In the genomic region with DNA sequence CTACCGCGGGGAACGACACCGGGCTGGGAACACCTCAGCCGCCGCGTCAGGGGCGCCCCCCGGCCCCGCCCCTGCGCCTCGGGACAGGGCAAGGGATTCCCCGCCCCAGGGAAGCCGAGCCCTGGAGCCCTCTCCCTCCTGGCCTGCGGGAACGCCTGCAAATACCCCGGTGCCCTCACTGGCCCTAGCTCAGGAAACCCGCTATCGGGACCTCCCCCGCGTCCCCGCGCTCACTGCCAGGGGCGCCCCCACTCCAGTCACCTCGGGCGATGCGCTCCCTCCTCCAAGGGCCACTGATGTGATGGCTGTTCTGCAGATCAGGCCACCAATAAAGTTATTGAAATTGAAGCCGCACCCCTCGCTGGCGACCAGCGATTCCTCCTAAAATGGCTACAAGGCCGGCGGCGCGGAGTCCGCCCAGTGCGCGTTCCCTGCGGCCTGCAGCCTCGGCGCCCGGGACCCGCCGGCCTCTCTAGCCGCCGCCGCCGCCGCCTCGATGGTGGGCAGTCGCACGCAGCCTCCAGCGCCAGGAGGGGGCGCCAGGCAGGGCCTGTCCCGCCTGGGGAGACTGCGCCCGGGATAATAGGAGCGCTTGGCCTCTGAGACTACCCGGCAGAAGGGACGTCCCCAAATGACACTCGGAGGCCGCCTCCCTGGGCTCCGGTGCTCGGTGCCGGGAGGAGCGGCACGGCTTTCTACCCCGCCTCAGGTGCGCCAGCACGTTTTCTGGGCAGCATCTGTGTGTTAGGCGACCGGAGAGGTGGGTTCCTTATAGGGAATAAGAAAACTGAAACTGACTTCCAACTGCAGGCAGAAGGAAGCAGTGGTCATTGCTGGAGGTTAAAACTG, we compare ENCODE assay signal across 8 cellular contexts. TPM values are rescaled to one million over a fixed set of nuclear protein-coding genes. Genes with fewer than 3 reads are reported as not detected.
DNase-seq lines count a peak whose midpoint lies in the region; ATAC-seq and TF ChIP-seq lines count a peak whose summit lies in the region.

A gene with protein sequence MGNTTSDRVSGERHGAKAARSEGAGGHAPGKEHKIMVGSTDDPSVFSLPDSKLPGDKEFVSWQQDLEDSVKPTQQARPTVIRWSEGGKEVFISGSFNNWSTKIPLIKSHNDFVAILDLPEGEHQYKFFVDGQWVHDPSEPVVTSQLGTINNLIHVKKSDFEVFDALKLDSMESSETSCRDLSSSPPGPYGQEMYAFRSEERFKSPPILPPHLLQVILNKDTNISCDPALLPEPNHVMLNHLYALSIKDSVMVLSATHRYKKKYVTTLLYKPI (minus strand): TSS at position 303 of the 849 bp plus-strand sequence. CDS start 326 bp downstream, outside the sequence.

- TF ChIP-seq CTCF in AG09309 (IDR thresholded peaks at IDR 0.05; ENCODE audit: control insufficient read depth, insufficient read depth, low read depth, low read length, missing control alignments) (peak; percentile 80), WTC11 (IDR thresholded peaks at IDR 0.05) (peak; percentile 75), cardiac fibroblast (IDR thresholded peaks at IDR 0.05; ENCODE audit: low read depth, low read length) (peak; percentile 61)

- H3K4me1 Mint-ChIP-seq in WTC11 = peaks cover 47% of the 10 kb centered on the region
- H3K4me1 Mint-ChIP-seq in immature natural killer cell = peaks cover 36 to 56% of the 10 kb centered on the region in 2 donors

- CTCF ChIA-PET in WTC11 (lab: Charles Lee) = interaction anchor here (0.6 to 5.3 kb wide), 6 partner anchors 12 to 70 kb away, joined by 3 to 67 read pairs (median 4); a partner anchor contains a TSS

- DNase-seq in AG09309 (ENCODE audit: low read depth) (peak; percentile 87), NCI-H2196 (lab: John Stamatoyannopoulos, UW; ENCODE audit: unreplicated experiment) (peak; percentile 95), WTC11 (ENCODE audit: low spot score) (peak; percentile 95), cardiac fibroblast (ENCODE audit: low read depth in 2 of 2) (peak; percentile 97 to 98), immature natural killer cell (peak; percentile 92 to 95 (median 93)), smooth muscle cell of the brain vasculature (ENCODE audit: low read depth, low spot score) (peak; percentile 90)

- peaks cover 5% of the 10 kb centered on the region for H3K9me3 Mint-ChIP-seq in WTC11
- H3K9me3 Mint-ChIP-seq in immature natural killer cell = peaks cover 0 to 2% (median 0%) of the 10 kb centered on the region in 6 donors

- H3K27ac Mint-ChIP-seq in WTC11 = peak within 1 kb of the TSS; percentile 99
- H3K27ac Mint-ChIP-seq in immature natural killer cell = peak within 1 kb of the TSS; percentile 94 to 98 (median 96)

- H3K4me3 ChIP-seq in AG09309 (ENCODE audit: control insufficient read depth, low read depth, low read length) (peak within 1 kb of the TSS; percentile 82), cardiac fibroblast (replicated peaks in 1 of 2; ENCODE audit: low read depth in 2 of 2, low read length in 2 of 2) (peak within 1 kb of the TSS; percentile 92 to 95)

- H3K4me3 Mint-ChIP-seq in WTC11 (peak within 1 kb of the TSS; percentile 95), immature natural killer cell (peak within 1 kb of the TSS; percentile 92 to 99 (median 98))

- POLR2A ChIA-PET in WTC11 (lab: Charles Lee) = interaction anchor here (0.9 to 1.6 kb wide), 5 partner anchors 10 to 88 kb away, joined by 3 to 12 read pairs (median 3); no protein-coding TSS in a partner anchor

- ATAC-seq in GM18907 (IDR thresholded peaks at IDR 0.05; ENCODE audit: unreplicated experiment) (peak; percentile 91), HG03139 (IDR thresholded peaks at IDR 0.05; ENCODE audit: unreplicated experiment) (peak; percentile 81), WTC11 (peak; percentile 92)

- peaks cover 7% of the 10 kb centered on the region for H3K36me3 Mint-ChIP-seq in WTC11
- H3K36me3 Mint-ChIP-seq in immature natural killer cell = peaks cover 9 to 16% (median 10%) of the 10 kb centered on the region in 3 donors

- H3K27me3 Mint-ChIP-seq in WTC11 (ENCODE audit: low read depth) = no peaks in the 10 kb centered on the region
- H3K27me3 Mint-ChIP-seq in immature natural killer cell (ENCODE audit: low read depth in 3 of 3) = peaks cover 2 to 9% (median 3%) of the 10 kb centered on the region in 3 donors

TF ChIP-seq in WTC11, 78 proteins besides CTCF, POLR2A, EP300 and RAD21 (continues in another document):
- TF ChIP-seq, protein P1, sequence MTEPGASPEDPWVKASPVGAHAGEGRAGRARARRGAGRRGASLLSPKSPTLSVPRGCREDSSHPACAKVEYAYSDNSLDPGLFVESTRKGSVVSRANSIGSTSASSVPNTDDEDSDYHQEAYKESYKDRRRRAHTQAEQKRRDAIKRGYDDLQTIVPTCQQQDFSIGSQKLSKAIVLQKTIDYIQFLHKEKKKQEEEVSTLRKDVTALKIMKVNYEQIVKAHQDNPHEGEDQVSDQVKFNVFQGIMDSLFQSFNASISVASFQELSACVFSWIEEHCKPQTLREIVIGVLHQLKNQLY (CRISPR knock-in tag; IDR thresholded peaks at IDR 0.05) = no peak
- no peak for TF ChIP-seq NFATC4 (CRISPR knock-in tag; IDR thresholded peaks at IDR 0.05)
- TF ChIP-seq, protein P2, sequence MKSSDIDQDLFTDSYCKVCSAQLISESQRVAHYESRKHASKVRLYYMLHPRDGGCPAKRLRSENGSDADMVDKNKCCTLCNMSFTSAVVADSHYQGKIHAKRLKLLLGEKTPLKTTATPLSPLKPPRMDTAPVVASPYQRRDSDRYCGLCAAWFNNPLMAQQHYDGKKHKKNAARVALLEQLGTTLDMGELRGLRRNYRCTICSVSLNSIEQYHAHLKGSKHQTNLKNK (CRISPR knock-in tag; IDR thresholded peaks at IDR 0.05) = no peak
- peak; percentile 83 for TF ChIP-seq FOXK1 (CRISPR knock-in tag; IDR thresholded peaks at IDR 0.05)
- TF ChIP-seq, protein P3, sequence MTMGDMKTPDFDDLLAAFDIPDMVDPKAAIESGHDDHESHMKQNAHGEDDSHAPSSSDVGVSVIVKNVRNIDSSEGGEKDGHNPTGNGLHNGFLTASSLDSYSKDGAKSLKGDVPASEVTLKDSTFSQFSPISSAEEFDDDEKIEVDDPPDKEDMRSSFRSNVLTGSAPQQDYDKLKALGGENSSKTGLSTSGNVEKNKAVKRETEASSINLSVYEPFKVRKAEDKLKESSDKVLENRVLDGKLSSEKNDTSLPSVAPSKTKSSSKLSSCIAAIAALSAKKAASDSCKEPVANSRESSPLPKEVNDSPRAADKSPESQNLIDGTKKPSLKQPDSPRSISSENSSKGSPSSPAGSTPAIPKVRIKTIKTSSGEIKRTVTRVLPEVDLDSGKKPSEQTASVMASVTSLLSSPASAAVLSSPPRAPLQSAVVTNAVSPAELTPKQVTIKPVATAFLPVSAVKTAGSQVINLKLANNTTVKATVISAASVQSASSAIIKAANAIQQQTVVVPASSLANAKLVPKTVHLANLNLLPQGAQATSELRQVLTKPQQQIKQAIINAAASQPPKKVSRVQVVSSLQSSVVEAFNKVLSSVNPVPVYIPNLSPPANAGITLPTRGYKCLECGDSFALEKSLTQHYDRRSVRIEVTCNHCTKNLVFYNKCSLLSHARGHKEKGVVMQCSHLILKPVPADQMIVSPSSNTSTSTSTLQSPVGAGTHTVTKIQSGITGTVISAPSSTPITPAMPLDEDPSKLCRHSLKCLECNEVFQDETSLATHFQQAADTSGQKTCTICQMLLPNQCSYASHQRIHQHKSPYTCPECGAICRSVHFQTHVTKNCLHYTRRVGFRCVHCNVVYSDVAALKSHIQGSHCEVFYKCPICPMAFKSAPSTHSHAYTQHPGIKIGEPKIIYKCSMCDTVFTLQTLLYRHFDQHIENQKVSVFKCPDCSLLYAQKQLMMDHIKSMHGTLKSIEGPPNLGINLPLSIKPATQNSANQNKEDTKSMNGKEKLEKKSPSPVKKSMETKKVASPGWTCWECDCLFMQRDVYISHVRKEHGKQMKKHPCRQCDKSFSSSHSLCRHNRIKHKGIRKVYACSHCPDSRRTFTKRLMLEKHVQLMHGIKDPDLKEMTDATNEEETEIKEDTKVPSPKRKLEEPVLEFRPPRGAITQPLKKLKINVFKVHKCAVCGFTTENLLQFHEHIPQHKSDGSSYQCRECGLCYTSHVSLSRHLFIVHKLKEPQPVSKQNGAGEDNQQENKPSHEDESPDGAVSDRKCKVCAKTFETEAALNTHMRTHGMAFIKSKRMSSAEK (CRISPR knock-in tag; IDR thresholded peaks at IDR 0.05; ENCODE audit: borderline replicate concordance) = no peak
- TF ChIP-seq, protein P4, sequence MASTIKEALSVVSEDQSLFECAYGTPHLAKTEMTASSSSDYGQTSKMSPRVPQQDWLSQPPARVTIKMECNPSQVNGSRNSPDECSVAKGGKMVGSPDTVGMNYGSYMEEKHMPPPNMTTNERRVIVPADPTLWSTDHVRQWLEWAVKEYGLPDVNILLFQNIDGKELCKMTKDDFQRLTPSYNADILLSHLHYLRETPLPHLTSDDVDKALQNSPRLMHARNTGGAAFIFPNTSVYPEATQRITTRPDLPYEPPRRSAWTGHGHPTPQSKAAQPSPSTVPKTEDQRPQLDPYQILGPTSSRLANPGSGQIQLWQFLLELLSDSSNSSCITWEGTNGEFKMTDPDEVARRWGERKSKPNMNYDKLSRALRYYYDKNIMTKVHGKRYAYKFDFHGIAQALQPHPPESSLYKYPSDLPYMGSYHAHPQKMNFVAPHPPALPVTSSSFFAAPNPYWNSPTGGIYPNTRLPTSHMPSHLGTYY (CRISPR knock-in tag; IDR thresholded peaks at IDR 0.05) = no peak

RNA-seq across cellular contexts. Expression of the gene that starts here (rescaled TPM):
- 22.6 to 28.3 TPM (median 27.8 TPM) in 3 replicates for total RNA-seq in WTC11 (2021)
- 1 to 10 TPM; 1.0 to 2.7 (median 2.3) TPM for polyA plus RNA-seq in immature natural killer cell

Comparison
In these comparisons a context has a peak if more than half of its experiments do, and no peak if none do; other contexts are left out.
1. Peak in every context shown above with its lines: DNase-seq, ATAC-seq and H3K4me3 ChIP-seq.